In the genomic region with DNA sequence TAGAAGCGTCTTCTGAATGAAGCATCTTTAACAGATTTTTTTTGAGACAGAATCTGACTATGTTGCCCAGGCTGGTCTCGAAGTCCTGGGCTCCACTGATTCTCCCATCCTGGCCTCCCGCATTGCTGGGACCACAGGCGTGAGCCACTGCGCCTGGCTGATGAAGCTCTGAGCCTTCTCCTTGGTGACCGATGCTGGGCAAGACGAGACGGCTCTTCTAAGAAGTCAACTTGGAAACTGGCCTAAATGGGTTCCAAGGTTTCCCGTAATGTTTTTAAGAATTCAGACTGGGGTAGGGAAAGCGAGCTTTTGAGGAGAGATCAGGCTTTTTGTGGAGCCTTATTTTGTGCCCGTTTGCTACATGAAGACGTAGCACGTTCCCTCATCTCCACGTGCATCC, we compare ENCODE assay signal across 21 cellular contexts.
"Had no signal": no experiment of that assay in that cellular context is flagged by ENCODE, and none has a peak within 500 bp of the region (broad histone marks: within the 10 kb centered on the region; RNA-seq: fewer than 3 reads in every experiment).

No MANE protein-coding gene starts in this region.

- H3K27ac ChIP-seq: foreskin keratinocyte, left ventricle myocardium inferior, pancreas, psoas muscle, suprapubic skin, tibial artery, upper lobe of left lung, uterus had no signal

- H3K36me3 ChIP-seq: uterus had no signal

- H3K4me1 ChIP-seq: foreskin keratinocyte, left ventricle myocardium inferior, pancreas, psoas muscle, suprapubic skin, upper lobe of left lung, uterus had no signal

- H3K27ac Mint-ChIP-seq: dendritic cell treated with granulocyte-macrophage colony-stimulating factor and Interleukin-4, amounts not matched to agents 40 ng/mL and 50 ng/mL, for 4 days; endodermal cell; natural killer cell had no signal

- H3K4me3 ChIP-seq: hepatocyte, left ventricle myocardium inferior, lung, pancreas, psoas muscle, right lobe of liver, suprapubic skin, tibial artery, upper lobe of left lung, uterus had no signal

- H3K9me3 Mint-ChIP-seq: dendritic cell treated with granulocyte-macrophage colony-stimulating factor and Interleukin-4, amounts not matched to agents 40 ng/mL and 50 ng/mL, for 4 days; endodermal cell; natural killer cell; neural crest cell had no signal

- DNase-seq: cerebellar nuclear complex; erythroblast; foreskin keratinocyte; kidney; left cardiac atrium; left ventricle myocardium inferior; natural killer cell; pancreas; psoas muscle; right lobe of liver; stimulated activated CD4-positive, alpha-beta T cell treated with anti-CD3 and anti-CD28 coated beads, Interleukin-2, amount 100 ng/mL, for 24 hours; stimulated activated naive CD8-positive, alpha-beta T cell treated with anti-CD3 and anti-CD28 coated beads, Interleukin-15, Interleukin-2, amounts not matched to agents 100 U/mL and 50 U/mL, for 24 hours; upper lobe of left lung; uterus had no signal

- H2AFZ ChIP-seq: hepatocyte had no signal

- H3K4me3 Mint-ChIP-seq: dendritic cell treated with granulocyte-macrophage colony-stimulating factor and Interleukin-4, amounts not matched to agents 40 ng/mL and 50 ng/mL, for 4 days; endodermal cell; natural killer cell; neural crest cell had no signal

- H3K79me2 ChIP-seq: hepatocyte had no signal

- H3K9me3 ChIP-seq: left ventricle myocardium inferior, pancreas, psoas muscle, right lobe of liver, suprapubic skin, tibial artery, upper lobe of left lung, uterus had no signal

- H3K27me3 ChIP-seq: foreskin keratinocyte, hepatocyte, pancreas, right lobe of liver, suprapubic skin, tibial artery, upper lobe of left lung, uterus had no signal

- ATAC-seq: foreskin keratinocyte; natural killer cell; psoas muscle; stimulated activated naive CD8-positive, alpha-beta T cell treated with anti-CD3 and anti-CD28 coated beads, Interleukin-15, Interleukin-2, amounts not matched to agents 100 U/mL and 50 U/mL, for 24 hours had no signal
